19 cellular contexts compared by ENCODE assay signal in the genomic region with DNA sequence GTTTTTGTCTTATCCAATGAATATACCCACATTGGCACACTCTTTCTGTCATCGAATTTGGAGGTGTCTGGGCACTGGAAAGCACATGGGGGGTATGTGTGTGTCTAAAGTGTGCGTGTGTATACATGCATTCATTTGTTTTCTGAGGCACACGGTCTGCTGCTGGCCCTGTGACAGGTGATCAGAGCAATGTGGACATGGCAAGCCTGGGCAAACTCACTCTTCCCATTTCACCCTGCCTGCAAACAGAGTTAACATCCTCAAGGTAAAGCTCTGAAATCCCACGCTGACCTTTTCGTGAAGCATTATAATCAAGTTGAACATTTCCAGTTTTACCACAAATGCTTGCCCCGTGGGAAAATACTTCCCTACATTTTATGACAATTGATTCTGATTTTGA.
DNase-seq lines count a peak whose midpoint lies in the region; ATAC-seq and TF ChIP-seq lines count a peak whose summit lies in the region.
"Had no signal": no experiment of that assay in that cellular context is flagged by ENCODE, and none has a peak within 500 bp of the region (broad histone marks: within the 10 kb centered on the region; RNA-seq: fewer than 3 reads in every experiment).

No MANE protein-coding gene starts in this region.

- H3K27me3 Mint-ChIP-seq in brain: peaks cover 6% of the 10 kb centered on the region
- H3K27me3 Mint-ChIP-seq in activated T-helper 17 cell treated with anti-CD3 and anti-CD28 coated beads, Interleukin-2, amount 50 U/mL, for 72 hours: no peaks in the 10 kb centered on the region
- peaks cover 32% of the 10 kb centered on the region for H3K27me3 Mint-ChIP-seq in stimulated activated naive CD8-positive, alpha-beta T cell treated with anti-CD3 and anti-CD28 coated beads, Interleukin-15, amount 100 ng/mL, for 72 hours

- peaks cover 89% of the 10 kb centered on the region for H3K4me1 Mint-ChIP-seq in brain
- H3K4me1 Mint-ChIP-seq in activated T-helper 17 cell treated with anti-CD3 and anti-CD28 coated beads, Interleukin-2, amount 50 U/mL, for 72 hours: no peaks in the 10 kb centered on the region
- H3K4me1 Mint-ChIP-seq in stimulated activated naive CD8-positive, alpha-beta T cell treated with anti-CD3 and anti-CD28 coated beads, Interleukin-15, amount 100 ng/mL, for 72 hours: peaks cover 20% of the 10 kb centered on the region

- H3K4me2 ChIP-seq in BLaER1 treated with 17β-estradiol and CSF1 and Interleukin-3, amounts not matched to agents 10 nM and 100 nM: peak overlapping the region; percentile 79 to 92 (median 87)
- H3K4me2 ChIP-seq in parathyroid adenoma (ENCODE audit: low read length): no peak overlapping the region
- H3K4me2 ChIP-seq: KMS-11 had no signal

- TF ChIP-seq CTCF in NB4 (IDR thresholded peaks at IDR 0.05; ENCODE audit: low read depth, low read length) (no peak), brain (conservative IDR thresholded peaks at IDR 0.05) (no peak), parathyroid adenoma (IDR thresholded peaks at IDR 0.05) (no peak)

- no peak overlapping the region for H3K4me3 ChIP-seq in BLaER1 treated with 17β-estradiol and CSF1 and Interleukin-3, amounts not matched to agents 10 nM and 100 nM
- no peak overlapping the region for H3K4me3 ChIP-seq in NB4 (ENCODE audit: low read depth, low read length)
- no peak overlapping the region for H3K4me3 ChIP-seq in parathyroid adenoma (ENCODE audit: low read depth, low read length)

- H3K9me3 ChIP-seq in BLaER1 treated with 17β-estradiol and CSF1 and Interleukin-3, amounts not matched to agents 10 nM and 100 nM (replicated peaks in 1 of 11): no peaks in the 10 kb centered on the region
- H3K9me3 ChIP-seq in parathyroid adenoma (ENCODE audit: control insufficient read depth, low read length): no peaks in the 10 kb centered on the region

- no peak overlapping the region for H3K9ac ChIP-seq in BLaER1 treated with 17β-estradiol and CSF1 and Interleukin-3, amounts not matched to agents 10 nM and 100 nM
- H3K9ac ChIP-seq in parathyroid adenoma: no peak overlapping the region
- H3K9ac ChIP-seq: KMS-11 had no signal

- no peak overlapping the region; a peak in 1 of 22 replicates for H3K27ac ChIP-seq in BLaER1 treated with 17β-estradiol and CSF1 and Interleukin-3, amounts not matched to agents 10 nM and 100 nM
- peak overlapping the region; percentile 54 for H3K27ac ChIP-seq in parathyroid adenoma
- H3K27ac ChIP-seq: KMS-11 had no signal

- H3K9me3 Mint-ChIP-seq in brain: no peaks in the 10 kb centered on the region
- no peaks in the 10 kb centered on the region for H3K9me3 Mint-ChIP-seq in activated T-helper 17 cell treated with anti-CD3 and anti-CD28 coated beads, Interleukin-2, amount 50 U/mL, for 72 hours
- peaks cover 0 to 17% of the 10 kb centered on the region in 2 donors for H3K9me3 Mint-ChIP-seq in stimulated activated naive CD8-positive, alpha-beta T cell treated with anti-CD3 and anti-CD28 coated beads, Interleukin-15, amount 100 ng/mL, for 72 hours

- peak overlapping the region in 4 of 5 experiments; percentile 16 to 53 (median 49) for H3K27ac Mint-ChIP-seq in brain
- no peak overlapping the region for H3K27ac Mint-ChIP-seq in activated T-helper 17 cell treated with anti-CD3 and anti-CD28 coated beads, Interleukin-2, amount 50 U/mL, for 72 hours
- H3K27ac Mint-ChIP-seq in stimulated activated naive CD8-positive, alpha-beta T cell treated with anti-CD3 and anti-CD28 coated beads, Interleukin-15, amount 100 ng/mL, for 72 hours: no peak overlapping the region
- H3K27ac Mint-ChIP-seq: activated naive CD8-positive, alpha-beta T cell treated with anti-CD3 and anti-CD28 coated beads, Interleukin-2, amount 10 ng/mL, durations not matched to agents 7 days and 5 days had no signal

- peaks cover 67 to 87% (median 71%) of the 10 kb centered on the region in 10 experiments for H3K4me1 ChIP-seq in BLaER1 treated with 17β-estradiol and CSF1 and Interleukin-3, amounts not matched to agents 10 nM and 100 nM
- H3K4me1 ChIP-seq in parathyroid adenoma: peaks cover 27% of the 10 kb centered on the region

- H3K36me3 Mint-ChIP-seq in brain: peaks cover 26% of the 10 kb centered on the region
- no peaks in the 10 kb centered on the region for H3K36me3 Mint-ChIP-seq in activated T-helper 17 cell treated with anti-CD3 and anti-CD28 coated beads, Interleukin-2, amount 50 U/mL, for 72 hours (ENCODE audit: low read depth)

- peak; percentile 35 for DNase-seq in NB4 (ENCODE audit: low read depth)
- DNase-seq in NCI-H524 treated with DMSO at 0.1 percent for 48 hours (lab: John Stamatoyannopoulos, UW): no peak
- DNase-seq in stimulated activated naive CD8-positive, alpha-beta T cell treated with anti-CD3 and anti-CD28 coated beads, Interleukin-15, amount 100 ng/mL, for 72 hours: no peak
- DNase-seq: activated CD8-positive, alpha-beta memory T cell treated with anti-CD3 and anti-CD28 coated beads, Interleukin-2, amount 50 U/mL, for 4 hours; activated naive CD8-positive, alpha-beta T cell treated with anti-CD3 and anti-CD28 coated beads, Interleukin-2, amount 10 ng/mL, durations not matched to agents 7 days and 5 days; cortex of kidney; head of caudate nucleus; NCI-H2029; NCI-H345; nucleus accumbens; stimulated activated CD8-positive, alpha-beta memory T cell treated with anti-CD3 and anti-CD28 coated beads, Interleukin-4, amount 100 ng/mL, for 48 hours; T-helper 2 cell had no signal

- H3K4me3 Mint-ChIP-seq in brain: no peak overlapping the region
- H3K4me3 Mint-ChIP-seq in activated T-helper 17 cell treated with anti-CD3 and anti-CD28 coated beads, Interleukin-2, amount 50 U/mL, for 72 hours: no peak overlapping the region
- H3K4me3 Mint-ChIP-seq in stimulated activated naive CD8-positive, alpha-beta T cell treated with anti-CD3 and anti-CD28 coated beads, Interleukin-15, amount 100 ng/mL, for 72 hours: no peak overlapping the region
- H3K4me3 Mint-ChIP-seq: activated naive CD8-positive, alpha-beta T cell treated with anti-CD3 and anti-CD28 coated beads, Interleukin-2, amount 10 ng/mL, durations not matched to agents 7 days and 5 days had no signal

- no peak for TF ChIP-seq POLR2A in NB4 (IDR thresholded peaks at IDR 0.05; ENCODE audit: extremely low read depth, insufficient read length)

- peaks cover 16 to 71% (median 37%) of the 10 kb centered on the region in 11 experiments; a peak in 20 of 22 replicates for H3K36me3 ChIP-seq in BLaER1 treated with 17β-estradiol and CSF1 and Interleukin-3, amounts not matched to agents 10 nM and 100 nM
- H3K36me3 ChIP-seq in parathyroid adenoma (ENCODE audit: control insufficient read depth, insufficient read depth, low read length): no peaks in the 10 kb centered on the region

- H3K79me2 ChIP-seq in parathyroid adenoma: peaks cover 4% of the 10 kb centered on the region

- H2AFZ ChIP-seq in parathyroid adenoma: no peak overlapping the region

- ATAC-seq in activated T-helper 17 cell treated with anti-CD3 and anti-CD28 coated beads, Interleukin-2, amount 50 U/mL, for 72 hours (replicated peaks): no peak
- ATAC-seq in stimulated activated naive CD8-positive, alpha-beta T cell treated with anti-CD3 and anti-CD28 coated beads, Interleukin-15, amount 100 ng/mL, for 72 hours: no peak
- no peak for ATAC-seq in HG03432 (IDR thresholded peaks at IDR 0.05; ENCODE audit: unreplicated experiment)
- ATAC-seq: sciatic nerve had no signal

- H4K20me1 ChIP-seq in BLaER1 treated with 17β-estradiol and CSF1 and Interleukin-3, amounts not matched to agents 10 nM and 100 nM: peaks cover 27 to 97% (median 83%) of the 10 kb centered on the region in 11 experiments; a peak in 21 of 22 replicates

- H3K27me3 ChIP-seq in BLaER1 treated with 17β-estradiol and CSF1 and Interleukin-3, amounts not matched to agents 10 nM and 100 nM: peaks cover 0 to 62% (median 0%) of the 10 kb centered on the region in 11 experiments; a peak in 7 of 22 replicates
- no peaks in the 10 kb centered on the region for H3K27me3 ChIP-seq in parathyroid adenoma (ENCODE audit: control insufficient read depth, insufficient read depth, low read length)

Comparison
In these comparisons a context has a peak if more than half of its experiments do, and no peak if none do; other contexts are left out.
1. H3K27ac Mint-ChIP-seq: peak in brain (4 of 5); none in activated T-helper 17 cell treated with anti-CD3 and anti-CD28 coated beads, Interleukin-2, amount 50 U/mL, for 72 hours (single experiment) and stimulated activated naive CD8-positive, alpha-beta T cell treated with anti-CD3 and anti-CD28 coated beads, Interleukin-15, amount 100 ng/mL, for 72 hours (0 of 2).